12 cellular contexts compared by ENCODE assay signal in genomic region chr7:84232653-84233052, GRCh38. TPM values are rescaled to one million over a fixed set of nuclear protein-coding genes. Genes with fewer than 3 reads are reported as not detected.
DNase-seq lines count a peak whose midpoint lies in the region; ATAC-seq and TF ChIP-seq lines count a peak whose summit lies in the region.
"Had no signal": no experiment of that assay in that cellular context is flagged by ENCODE, and none has a peak within 500 bp of the region (broad histone marks: within the 10 kb centered on the region; RNA-seq: fewer than 3 reads in every experiment).

No MANE protein-coding gene starts in this region.

- TF ChIP-seq CTCF in H9 (conservative IDR thresholded peaks at IDR 0.05) (peak; percentile 49), astrocyte of the spinal cord (IDR thresholded peaks at IDR 0.05; ENCODE audit: low read depth, low read length) (peak; percentile 24)

- no peak overlapping the region for H2BK15ac ChIP-seq in H9 (ENCODE audit: low read depth, low read length)

- H3K79me1 ChIP-seq in H9 (ENCODE audit: insufficient read depth, low read depth, low read length, poor library complexity, severe bottlenecking), result no peaks in the 10 kb centered on the region

- H3K27ac Mint-ChIP-seq in H9, result peak overlapping the region in 2 of 3 experiments; percentile 4 to 18; a peak in 2 of 7 replicates
- H3K27ac Mint-ChIP-seq: activated naive CD4-positive, alpha-beta T cell treated with anti-CD3 and anti-CD28 coated beads, Interleukin-2, amount 50 U/mL, for 72 hours; CD14-positive monocyte had no signal

- no peak overlapping the region for H3K23ac ChIP-seq in H9 (ENCODE audit: insufficient read length, low read depth, low read length)

- no peak overlapping the region for H2AFZ ChIP-seq in ACC112 (ENCODE audit: low read length, unreplicated experiment)
- no peak overlapping the region for H2AFZ ChIP-seq in H9 (ENCODE audit: low read length)

- H3K4ac ChIP-seq in H9 (ENCODE audit: low read depth, low read length), result no peak overlapping the region

- H3K4me2 ChIP-seq in H9 (ENCODE audit: insufficient read depth, insufficient read length, low read length), result no peak overlapping the region

- no peak overlapping the region for H3K56ac ChIP-seq in H9 (ENCODE audit: insufficient read length, low read depth, low read length)

- H2BK12ac ChIP-seq in H9 (ENCODE audit: insufficient read length, low read depth, low read length), result no peak overlapping the region

- peaks cover 40 to 41% of the 10 kb centered on the region in 2 experiments for H3K4me1 Mint-ChIP-seq in H9
- H3K4me1 Mint-ChIP-seq in activated T-cell treated with anti-CD3 and anti-CD28 coated beads, Interleukin-2, amount 50 U/mL, for 4 hours (ENCODE audit: low read depth), result no peaks in the 10 kb centered on the region

- H3K27me3 Mint-ChIP-seq in H9 (ENCODE audit: low read depth), result no peaks in the 10 kb centered on the region
- no peaks in the 10 kb centered on the region for H3K27me3 Mint-ChIP-seq in activated T-cell treated with anti-CD3 and anti-CD28 coated beads, Interleukin-2, amount 50 U/mL, for 4 hours (ENCODE audit: low read depth)

- no peak overlapping the region for H3K9ac ChIP-seq in H9 (ENCODE audit: extremely low read depth, insufficient read length, low read length)

- no peak overlapping the region for H2BK5ac ChIP-seq in H9 (ENCODE audit: insufficient read length, low read length)

- no CpG with 5 or more reads among the region's 1 CpG for WGBS in H9 (ENCODE audit: extremely low coverage, insufficient read length, low lambda C conversion rate)

- in situ Hi-C loops in astrocyte of the spinal cord (cut with HindIII; ENCODE audit: low sequenced_read_pairs), result no loop called here

- no peaks in the 10 kb centered on the region for H3K79me2 ChIP-seq in ACC112 (ENCODE audit: control insufficient read depth, insufficient read depth, low read length, unreplicated experiment)
- H3K79me2 ChIP-seq in H9 (ENCODE audit: insufficient read depth, low read length), result no peaks in the 10 kb centered on the region

- H2BK20ac ChIP-seq in H9 (ENCODE audit: low read depth, low read length, poor library complexity, severe bottlenecking), result no peak overlapping the region

- H3K23me2 ChIP-seq in H9 (ENCODE audit: insufficient read length, low read depth, low read length, poor library complexity, severe bottlenecking), result no peaks in the 10 kb centered on the region

- H3K27ac ChIP-seq in ACC112 (ENCODE audit: low read depth, low read length) (peak overlapping the region; percentile 43), H9 (ENCODE audit: insufficient read length, low read depth, low read length) (no peak overlapping the region)

- no peak overlapping the region for H2AK5ac ChIP-seq in H9 (ENCODE audit: insufficient read length, low read length)

- no peak overlapping the region for H4K8ac ChIP-seq in H9 (replicated peaks; ENCODE audit: insufficient read length, low read depth, low read length)

- DNase-seq in H9 (no peak), astrocyte of the spinal cord (ENCODE audit: low read depth, low spot score) (peak; percentile 63), iris pigment epithelial cell (ENCODE audit: low read depth) (peak; percentile 96), 8988T (no peak)
- no peak for DNase-seq in activated effector memory CD4-positive, alpha-beta T cell treated with Interleukin-2 at 50 U/mL for 16 hours
- no peak for DNase-seq in activated T-cell treated with anti-CD3 and anti-CD28 coated beads, Interleukin-2, amount 50 U/mL, for 4 hours
- DNase-seq in effector CD4-positive, alpha-beta T cell, result no peak
- DNase-seq: activated CD8-positive, alpha-beta memory T cell treated with anti-CD3 and anti-CD28 coated beads for 24 hours; GF-D8 had no signal

- no peak overlapping the region for H3K14ac ChIP-seq in H9 (ENCODE audit: insufficient read depth, low read length)

- H3K27me3 ChIP-seq in ACC112 (ENCODE audit: insufficient read depth, low read length) (no peaks in the 10 kb centered on the region), H9 (ENCODE audit: insufficient read depth, low read length) (no peaks in the 10 kb centered on the region)

- no peak overlapping the region for H3T11ph ChIP-seq in H9 (ENCODE audit: low read length)

- H3K4me3 ChIP-seq in ACC112 (ENCODE audit: low read depth, low read length), result no peak overlapping the region
- no peak overlapping the region for H3K4me3 ChIP-seq in astrocyte of the spinal cord (ENCODE audit: low read depth, low read length)

- H2BK120ac ChIP-seq in H9 (ENCODE audit: low read depth, low read length, poor library complexity, severe bottlenecking), result no peak overlapping the region

- no peak overlapping the region for H4K91ac ChIP-seq in H9 (ENCODE audit: insufficient read length, low read depth, low read length)

- H3K4me3 Mint-ChIP-seq in H9, result no peak overlapping the region
- H3K4me3 Mint-ChIP-seq in activated T-cell treated with anti-CD3 and anti-CD28 coated beads, Interleukin-2, amount 50 U/mL, for 4 hours, result no peak overlapping the region
- H3K4me3 Mint-ChIP-seq: CD14-positive monocyte had no signal

- H4K20me1 ChIP-seq in H9 (ENCODE audit: control insufficient read depth, insufficient read depth, insufficient read length), result no peaks in the 10 kb centered on the region

- ATAC-seq in activated T-cell treated with anti-CD3 and anti-CD28 coated beads, Interleukin-2, amount 50 U/mL, for 4 hours, result no peak
- ATAC-seq: activated naive CD4-positive, alpha-beta T cell treated with anti-CD3 and anti-CD28 coated beads, Interleukin-2, amount 50 U/mL, for 72 hours had no signal

- no peak overlapping the region for H4K5ac ChIP-seq in H9 (ENCODE audit: insufficient read length, low read depth, low read length)

- no peak overlapping the region for H3K18ac ChIP-seq in H9 (ENCODE audit: insufficient read length, low read depth, low read length)

- peaks cover 40% of the 10 kb centered on the region for H3K4me1 ChIP-seq in ACC112 (ENCODE audit: control insufficient read depth, insufficient read depth, low read length, unreplicated experiment)
- no peaks in the 10 kb centered on the region; the same call in 1 of the 2 replicates for H3K4me1 ChIP-seq in H9 (ENCODE audit: insufficient read depth, low read length)

- H3K36me3 Mint-ChIP-seq in H9 (ENCODE audit: insufficient read depth in 1 of 3, low read depth in 3 of 3), result no peaks in the 10 kb centered on the region
- no peaks in the 10 kb centered on the region for H3K36me3 Mint-ChIP-seq in activated T-cell treated with anti-CD3 and anti-CD28 coated beads, Interleukin-2, amount 50 U/mL, for 4 hours (ENCODE audit: insufficient read depth)
- H3K36me3 Mint-ChIP-seq: activated naive CD4-positive, alpha-beta T cell treated with anti-CD3 and anti-CD28 coated beads, Interleukin-2, amount 50 U/mL, for 72 hours; CD14-positive monocyte had no signal

- no peaks in the 10 kb centered on the region for H3K9me3 ChIP-seq in H9 (ENCODE audit: control insufficient read depth, low read depth, low read length)

- no peaks in the 10 kb centered on the region for H3K36me3 ChIP-seq in ACC112 (ENCODE audit: insufficient read depth, low read length)

- no peaks in the 10 kb centered on the region for H3K9me3 Mint-ChIP-seq in H9
- no peaks in the 10 kb centered on the region for H3K9me3 Mint-ChIP-seq in activated T-cell treated with anti-CD3 and anti-CD28 coated beads, Interleukin-2, amount 50 U/mL, for 4 hours
- H3K9me3 Mint-ChIP-seq: activated naive CD4-positive, alpha-beta T cell treated with anti-CD3 and anti-CD28 coated beads, Interleukin-2, amount 50 U/mL, for 72 hours had no signal

RNA-seq across cellular contexts. Expression of gene SEMA3A, which starts 38.1 kb away (rescaled TPM):
- total RNA-seq in H9 (2021), result 60.0 and 61.5 TPM in 2 replicates
- under 1 TPM; 0.03 to 0.11 (median 0.08) TPM for total RNA-seq in activated T-cell treated with anti-CD3 and anti-CD28 coated beads, Interleukin-2, amount 50 U/mL, for 4 hours

Comparison
In these comparisons a context has a peak if more than half of its experiments do, and no peak if none do; other contexts are left out.
1. DNase-seq: peak in astrocyte of the spinal cord (single experiment) and iris pigment epithelial cell (single experiment); none in H9 (single experiment), activated effector memory CD4-positive, alpha-beta T cell treated with Interleukin-2 at 50 U/mL for 16 hours (single experiment), activated T-cell treated with anti-CD3 and anti-CD28 coated beads, Interleukin-2, amount 50 U/mL, for 4 hours (single experiment), 8988T (single experiment) and effector CD4-positive, alpha-beta T cell (single experiment).
2. RNA of gene SEMA3A, which starts 38.1 kb away (total RNA-seq): 60.0 to 61.5 TPM in H9; 0.03 to 0.11 TPM in activated T-cell treated with anti-CD3 and anti-CD28 coated beads, Interleukin-2, amount 50 U/mL, for 4 hours; every median in the first group is over 10 times any median in the second.